ENCODE assay signal across 1 cellular context in the genomic region with DNA sequence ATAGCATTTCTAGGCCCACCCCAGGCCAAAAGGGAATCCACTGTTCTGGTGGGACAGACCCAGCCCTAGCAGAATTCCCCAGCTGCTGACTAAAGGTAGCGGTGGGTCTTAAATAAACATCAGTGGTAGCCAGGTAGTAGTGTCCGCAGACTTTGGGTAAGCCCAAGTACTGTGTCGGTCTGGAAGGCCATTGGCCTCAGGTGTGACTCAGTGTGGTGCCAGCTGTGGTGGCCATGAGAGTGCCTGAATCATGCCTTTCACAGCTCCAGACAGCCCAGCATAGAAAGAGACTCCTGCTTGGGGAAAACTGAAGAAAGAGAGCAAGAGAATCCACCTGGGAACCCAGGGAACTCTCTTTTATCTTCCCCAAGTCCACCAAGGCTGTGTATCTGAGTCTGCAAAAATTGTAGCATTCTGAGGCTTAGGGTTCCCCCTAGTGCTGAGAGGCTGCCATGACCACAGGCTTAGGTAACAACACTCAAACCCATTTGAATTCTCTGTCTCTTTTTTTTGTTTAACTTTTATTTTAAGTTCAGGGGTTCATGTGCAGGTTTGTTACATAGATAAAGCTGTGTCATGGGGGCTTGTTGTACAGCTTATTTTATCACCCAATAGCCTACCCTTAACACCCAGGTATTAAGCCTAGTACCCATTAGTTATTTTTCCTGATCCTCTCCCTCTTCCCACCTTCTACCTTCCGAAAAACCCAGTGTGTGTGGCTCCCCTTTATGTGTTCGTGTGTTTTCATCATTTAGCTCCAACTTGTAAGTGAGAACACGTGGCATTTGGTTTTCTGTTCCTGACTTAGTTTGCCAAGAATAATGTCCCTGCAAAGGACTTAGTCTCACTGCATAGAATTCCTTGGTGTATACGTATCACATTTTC.
TF ChIP-seq lines count a peak whose summit lies in the region.

No MANE protein-coding gene starts in this region.

TF ChIP-seq in K562, 482 proteins besides CTCF, POLR2A, EP300 and RAD21 (continued from another document):
- TF ChIP-seq CBX3 (IDR thresholded peaks at IDR 0.05; ENCODE audit: borderline replicate concordance in 1 of 2, low read length in 2 of 2) (no peak), ARID2 (IDR thresholded peaks at IDR 0.05) (0 out of 2 replicates have a peak, but pooled peaks have one; percentile 69), BHLHE40 (IDR thresholded peaks at IDR 0.05; ENCODE audit: low read length) (no peak), ZNF316 (IDR thresholded peaks at IDR 0.05) (peak; percentile 54), ZNF507 (tag; conservative IDR thresholded peaks at IDR 0.05) (no peak), NFE2 (IDR thresholded peaks at IDR 0.05; ENCODE audit: low read depth) (peak; percentile 46; the same call in 1 of the 2 replicates), HNRNPK (IDR thresholded peaks at IDR 0.05; ENCODE audit: low read depth, low read length, poor library complexity, severe bottlenecking) (no peak), MAFG (tag; conservative IDR thresholded peaks at IDR 0.05) (peak; percentile 61; the same call in 1 of the 2 replicates), KDM2B (CRISPR knock-in tag; IDR thresholded peaks at IDR 0.05) (no peak), C11orf30 (IDR thresholded peaks at IDR 0.05; ENCODE audit: low read depth) (peak; percentile 64; the same call in 1 of the 2 replicates)
- TF ChIP-seq, protein P1, sequence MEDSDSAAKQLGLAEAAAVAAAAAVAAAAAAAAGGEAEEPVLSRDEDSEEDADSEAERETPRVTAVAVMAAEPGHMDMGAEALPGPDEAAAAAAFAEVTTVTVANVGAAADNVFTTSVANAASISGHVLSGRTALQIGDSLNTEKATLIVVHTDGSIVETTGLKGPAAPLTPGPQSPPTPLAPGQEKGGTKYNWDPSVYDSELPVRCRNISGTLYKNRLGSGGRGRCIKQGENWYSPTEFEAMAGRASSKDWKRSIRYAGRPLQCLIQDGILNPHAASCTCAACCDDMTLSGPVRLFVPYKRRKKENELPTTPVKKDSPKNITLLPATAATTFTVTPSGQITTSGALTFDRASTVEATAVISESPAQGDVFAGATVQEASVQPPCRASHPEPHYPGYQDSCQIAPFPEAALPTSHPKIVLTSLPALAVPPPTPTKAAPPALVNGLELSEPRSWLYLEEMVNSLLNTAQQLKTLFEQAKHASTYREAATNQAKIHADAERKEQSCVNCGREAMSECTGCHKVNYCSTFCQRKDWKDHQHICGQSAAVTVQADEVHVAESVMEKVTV (CRISPR knock-in tag; IDR thresholded peaks at IDR 0.05) = peak; percentile 85
